8 cellular contexts compared by ENCODE assay signal in the genomic region with DNA sequence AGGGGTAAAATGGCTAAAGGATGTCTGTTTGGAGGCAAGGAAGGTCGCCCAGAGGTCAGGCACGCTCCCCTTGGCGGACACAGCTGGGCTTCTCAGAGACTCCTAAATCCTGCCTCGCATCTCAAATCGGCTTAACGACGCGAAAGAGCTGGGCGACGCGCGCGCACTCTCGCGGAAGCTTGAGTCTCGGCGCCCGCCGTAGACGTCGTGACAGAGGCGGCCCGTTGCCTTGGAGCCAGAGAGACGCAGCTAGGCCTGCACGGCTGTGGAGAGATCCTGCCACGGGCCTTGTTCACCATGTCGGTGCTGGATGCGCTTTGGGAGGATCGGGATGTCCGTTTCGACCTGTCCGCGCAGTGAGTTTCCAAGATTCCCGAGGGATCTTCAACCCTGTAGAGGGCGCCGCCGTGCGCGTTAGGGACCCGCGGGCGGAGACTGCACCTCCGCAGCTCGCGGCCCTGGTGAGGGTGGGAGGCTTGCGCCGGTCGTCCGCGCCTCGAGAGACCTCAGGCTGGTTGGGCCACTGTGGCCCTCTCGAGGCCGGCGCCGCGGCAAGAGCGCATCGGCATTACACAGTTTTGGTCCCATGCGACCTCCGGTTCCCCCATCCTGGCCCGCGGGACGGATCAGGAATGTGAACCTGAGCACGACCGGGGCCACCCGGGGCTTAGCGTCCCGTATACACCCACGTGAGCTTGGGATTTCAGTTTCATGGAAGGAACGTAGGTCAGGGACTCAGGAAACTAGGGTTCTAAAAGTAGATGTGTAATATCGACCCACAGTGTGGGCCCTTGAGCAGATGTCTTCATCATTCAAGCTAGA. TPM values are rescaled to one million over a fixed set of nuclear protein-coding genes. Genes with fewer than 3 reads are reported as not detected.
DNase-seq lines count a peak whose midpoint lies in the region; ATAC-seq and TF ChIP-seq lines count a peak whose summit lies in the region.

A gene (plus strand): TSS at position 238 of the 822 bp plus-strand sequence. CDS start 60 bp downstream, at position 298.

- peak within 1 kb of the TSS; percentile 88 for H3K4me3 Mint-ChIP-seq in activated T-helper 2 cell treated with anti-CD3 and anti-CD28 coated beads, Interferon-gamma antibody, Interleukin-2, Interleukin-4, amounts not matched to agents 10 μg/mL and 5 μg/mL and 100 μg/mL, durations not matched to agents 14 hours and 24 hours and 36 hours (ENCODE audit: low read depth)
- peak within 1 kb of the TSS; percentile 87 to 96 (median 92) for H3K4me3 Mint-ChIP-seq in nephron

- H3K4me1 ChIP-seq in HUES64 (ENCODE audit: insufficient read depth, low read length): no peaks in the 10 kb centered on the region

- no peaks in the 10 kb centered on the region for H3K36me3 ChIP-seq in HUES64 (ENCODE audit: insufficient read depth, low read length)

- 2% methylated on average over 71 of the region's 71 CpGs for WGBS in HUES64

- no peaks in the 10 kb centered on the region for H3K9me3 ChIP-seq in HUES64 (ENCODE audit: insufficient read depth, low read depth, low read length)

- no peak within 1 kb of the TSS for H3K27ac ChIP-seq in HUES64 (ENCODE audit: low read depth, low read length)

- H3K9me3 Mint-ChIP-seq in activated T-helper 2 cell treated with anti-CD3 and anti-CD28 coated beads, Interferon-gamma antibody, Interleukin-2, Interleukin-4, amounts not matched to agents 10 μg/mL and 5 μg/mL and 100 μg/mL, durations not matched to agents 14 hours and 24 hours and 36 hours: no peaks in the 10 kb centered on the region
- no peaks in the 10 kb centered on the region for H3K9me3 Mint-ChIP-seq in nephron

- H3K4me3 ChIP-seq in HUES64 (ENCODE audit: low read length): peak within 1 kb of the TSS; percentile 65

- intact Hi-C loops in activated T-helper 2 cell treated with anti-CD3 and anti-CD28 coated beads, Interferon-gamma antibody, Interleukin-2, Interleukin-4, amounts not matched to agents 10 μg/mL and 5 μg/mL and 100 μg/mL, durations not matched to agents 14 hours and 24 hours and 36 hours (cut with micrococcal nuclease): loop anchor here (1.0 kb wide), 1 partner anchor 348 kb away; a partner anchor contains a TSS

- peak; percentile 86 for DNase-seq in D341Med (ENCODE audit: low spot score)
- DNase-seq in RPMI7951 (ENCODE audit: low read depth): peak; percentile 82
- peak; percentile 65 for DNase-seq in activated T-helper 2 cell treated with anti-CD3 and anti-CD28 coated beads, Interferon-gamma antibody, Interleukin-2, Interleukin-4, amounts not matched to agents 10 μg/mL and 5 μg/mL and 100 μg/mL, durations not matched to agents 14 hours and 24 hours and 36 hours (ENCODE audit: low spot score)
- peak; percentile 58 for DNase-seq in fibroblast of the conjunctiva (ENCODE audit: low read depth)
- DNase-seq in stimulated activated naive CD8-positive, alpha-beta T cell treated with anti-CD3 and anti-CD28 coated beads, Interleukin-15, Interleukin-2, amounts not matched to agents 100 U/mL and 50 U/mL, for 24 hours: peak; percentile 81

- peak; percentile 96 for ATAC-seq in GM21447 (IDR thresholded peaks at IDR 0.05; ENCODE audit: unreplicated experiment)
- ATAC-seq in stimulated activated naive CD8-positive, alpha-beta T cell treated with anti-CD3 and anti-CD28 coated beads, Interleukin-15, Interleukin-2, amounts not matched to agents 100 U/mL and 50 U/mL, for 24 hours: peak; percentile 95

- H3K27ac Mint-ChIP-seq in activated T-helper 2 cell treated with anti-CD3 and anti-CD28 coated beads, Interferon-gamma antibody, Interleukin-2, Interleukin-4, amounts not matched to agents 10 μg/mL and 5 μg/mL and 100 μg/mL, durations not matched to agents 14 hours and 24 hours and 36 hours: peak within 1 kb of the TSS; percentile 28
- peak within 1 kb of the TSS; percentile 85 to 97 (median 91) for H3K27ac Mint-ChIP-seq in nephron

- peak; percentile 34 to 60 (median 47) for TF ChIP-seq CTCF in nephron (IDR thresholded peaks at IDR 0.05; ENCODE audit: unreplicated experiment in 3 of 3)

- no peaks in the 10 kb centered on the region for H3K36me3 Mint-ChIP-seq in activated T-helper 2 cell treated with anti-CD3 and anti-CD28 coated beads, Interferon-gamma antibody, Interleukin-2, Interleukin-4, amounts not matched to agents 10 μg/mL and 5 μg/mL and 100 μg/mL, durations not matched to agents 14 hours and 24 hours and 36 hours (ENCODE audit: low read depth)
- H3K36me3 Mint-ChIP-seq in nephron (ENCODE audit: low read depth): peaks cover 17% of the 10 kb centered on the region

- peaks cover 43% of the 10 kb centered on the region for H3K27me3 ChIP-seq in HUES64 (ENCODE audit: insufficient read depth, low read length)

- no peaks in the 10 kb centered on the region for H3K27me3 Mint-ChIP-seq in activated T-helper 2 cell treated with anti-CD3 and anti-CD28 coated beads, Interferon-gamma antibody, Interleukin-2, Interleukin-4, amounts not matched to agents 10 μg/mL and 5 μg/mL and 100 μg/mL, durations not matched to agents 14 hours and 24 hours and 36 hours (ENCODE audit: low read depth)
- H3K27me3 Mint-ChIP-seq in nephron (ENCODE audit: low read depth): no peaks in the 10 kb centered on the region

- H3K9ac ChIP-seq in HUES64 (ENCODE audit: low read depth, low read length): peak within 1 kb of the TSS; percentile 40

- H3K4me1 Mint-ChIP-seq in activated T-helper 2 cell treated with anti-CD3 and anti-CD28 coated beads, Interferon-gamma antibody, Interleukin-2, Interleukin-4, amounts not matched to agents 10 μg/mL and 5 μg/mL and 100 μg/mL, durations not matched to agents 14 hours and 24 hours and 36 hours (ENCODE audit: low read depth): peaks cover 12% of the 10 kb centered on the region
- peaks cover 24% of the 10 kb centered on the region for H3K4me1 Mint-ChIP-seq in nephron

RNA-seq across cellular contexts. Expression of the gene that starts here (rescaled TPM):
- 0.80 TPM for polyA plus RNA-seq in HUES64 (2013, experiment 1 of 2)
- polyA plus RNA-seq in HUES64 (2013, experiment 2 of 2): 1.8 TPM
- 2.2 and 3.1 TPM in 2 replicates for total RNA-seq in RPMI7951 (2014; rRNA removed; shearing (Covaris generic))
- total RNA-seq in activated T-helper 2 cell treated with anti-CD3 and anti-CD28 coated beads, Interferon-gamma antibody, Interleukin-2, Interleukin-4, amounts not matched to agents 10 μg/mL and 5 μg/mL and 100 μg/mL, durations not matched to agents 14 hours and 24 hours and 36 hours: 3.2 and 3.3 TPM in 2 replicates
